ENCODE assay signal across 21 cellular contexts in the genomic region with DNA sequence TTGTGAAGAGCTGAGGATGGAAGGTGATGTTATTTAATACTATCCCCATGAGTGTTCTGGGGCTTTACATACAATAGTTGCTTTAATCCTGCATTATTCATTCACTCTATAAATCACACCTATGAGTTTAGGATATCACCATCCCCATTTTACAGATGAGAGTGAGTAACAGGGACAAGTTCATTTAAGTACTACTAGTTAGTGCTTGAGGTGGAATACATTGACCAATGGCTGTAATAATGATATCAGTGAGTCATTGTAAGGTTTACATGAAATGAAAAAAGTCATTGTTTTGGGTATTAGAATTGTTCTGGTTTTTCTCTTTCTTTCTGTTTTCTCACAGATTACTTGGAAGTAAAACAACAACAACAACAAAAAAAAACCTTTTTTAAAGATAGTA. TPM values are rescaled to one million over a fixed set of nuclear protein-coding genes. Genes with fewer than 3 reads are reported as not detected.
DNase-seq lines count a peak whose midpoint lies in the region; ATAC-seq, FAIRE-seq and TF ChIP-seq lines count a peak whose summit lies in the region.
"Had no signal": no experiment of that assay in that cellular context is flagged by ENCODE, and none has a peak within 500 bp of the region (broad histone marks: within the 10 kb centered on the region; RNA-seq: fewer than 3 reads in every experiment).

No MANE protein-coding gene starts in this region.

- dilution Hi-C loops in keratinocyte (cut with MboI; ENCODE audit: extremely low pct_ligation_motif_present, low sequenced_read_pairs), result no loop called here

- peaks cover 4 to 5% of the 10 kb centered on the region in 2 experiments for H3K36me3 ChIP-seq in keratinocyte (ENCODE audit: control insufficient read depth in 2 of 2, extremely low read depth in 1 of 2, insufficient read depth in 2 of 2, low read length in 2 of 2)

- H3K4me3 Mint-ChIP-seq in chondrocyte (ENCODE audit: unreplicated experiment), result no peak overlapping the region
- H3K4me3 Mint-ChIP-seq: activated CD4-positive, alpha-beta memory T cell treated with anti-CD3 and anti-CD28 coated beads for 36 hours; activated T-cell treated with anti-CD3 and anti-CD28 coated beads, Interleukin-2, amount 50 U/mL, for 24 hours; CD8-positive, alpha-beta T cell; central memory CD8-positive, alpha-beta T cell had no signal

- peaks cover 15% of the 10 kb centered on the region for H3K9me3 Mint-ChIP-seq in chondrocyte (ENCODE audit: low read depth)

- TF ChIP-seq CTCF in D721Med (IDR thresholded peaks at IDR 0.05; ENCODE audit: insufficient read depth, missing control alignments), result no peak
- no peak for TF ChIP-seq CTCF in chondrocyte (IDR thresholded peaks at IDR 0.05)
- no peak for TF ChIP-seq CTCF in keratinocyte (optimal IDR thresholded peaks at IDR 0.05 in 1 of 3, IDR thresholded peaks at IDR 0.05 in 1 of 3, conservative IDR thresholded peaks at IDR 0.05 in 1 of 3; ENCODE audit: extremely low read depth in 1 of 3, insufficient read depth in 2 of 3, low read length in 3 of 3)

- peaks cover 80% of the 10 kb centered on the region for H3K79me2 ChIP-seq in keratinocyte (ENCODE audit: control insufficient read depth, insufficient read depth, low read length)

- no peak overlapping the region for H2AFZ ChIP-seq in keratinocyte (ENCODE audit: control insufficient read depth, low read length)

- no peaks in the 10 kb centered on the region for H3K27me3 Mint-ChIP-seq in chondrocyte (ENCODE audit: low read depth)

- peaks cover 6% of the 10 kb centered on the region for H4K20me1 ChIP-seq in keratinocyte (ENCODE audit: control insufficient read depth, extremely low read depth, insufficient read depth, low read length)

- H3K9me1 ChIP-seq in keratinocyte (ENCODE audit: control insufficient read depth, extremely low read depth, insufficient read depth, low read length), result no peaks in the 10 kb centered on the region

- peaks cover 10% of the 10 kb centered on the region for H3K9me3 ChIP-seq in keratinocyte (ENCODE audit: control insufficient read depth, low read depth, low read length)

- H3K4me1 Mint-ChIP-seq in chondrocyte (ENCODE audit: low read depth), result peaks cover 35% of the 10 kb centered on the region
- H3K4me1 Mint-ChIP-seq: central memory CD8-positive, alpha-beta T cell had no signal

- FAIRE-seq in D721Med (lab: Jason Lieb, UNC) (peak; percentile 6), keratinocyte (lab: Jason Lieb, UNC) (peak; percentile 17)

- H3K4me2 ChIP-seq in keratinocyte (ENCODE audit: control insufficient read depth, extremely low read depth, insufficient read depth, low read depth, low read length), result no peak overlapping the region

- peaks cover 17% of the 10 kb centered on the region for H3K36me3 Mint-ChIP-seq in chondrocyte (ENCODE audit: low read depth)

- DNase-seq in D721Med (ENCODE audit: insufficient read length, low spot score) (no peak), LHCN-M2 (ENCODE audit: low read depth) (peak; percentile 38), chondrocyte (ENCODE audit: low spot score) (no peak), keratinocyte (ENCODE audit: low read depth, low spot score) (peak; percentile 32), cerebellum (ENCODE audit: low spot score) (no peak), islet precursor cell (no peak), T-helper 1 cell (no peak)
- DNase-seq: activated T-cell treated with anti-CD3 and anti-CD28 coated beads, Interleukin-2, amount 50 U/mL, for 24 hours; CD8-positive, alpha-beta T cell; DMS79; effector memory CD4-positive, alpha-beta T cell; mucosa of descending colon; NCI-H146; RPMI8226; stimulated activated naive CD4-positive, alpha-beta T cell; transverse colon had no signal

- no peak overlapping the region for H3K9ac ChIP-seq in keratinocyte (ENCODE audit: control insufficient read depth, extremely low read depth, insufficient read depth, low read length)

- no peak overlapping the region for H3K4me3 ChIP-seq in keratinocyte (ENCODE audit: control insufficient read depth in 2 of 3, extremely low read depth in 1 of 3, insufficient read depth in 2 of 3, low read depth in 1 of 3, low read length in 3 of 3)
- H3K4me3 ChIP-seq: mucosa of descending colon, right atrium auricular region, transverse colon had no signal

- H3K27me3 ChIP-seq in keratinocyte (ENCODE audit: control insufficient read depth, extremely low read depth, insufficient read depth, low read length), result no peaks in the 10 kb centered on the region
- H3K27me3 ChIP-seq: right atrium auricular region, transverse colon had no signal

- peak overlapping the region; percentile 89 for H3K27ac Mint-ChIP-seq in chondrocyte (ENCODE audit: unreplicated experiment)
- H3K27ac Mint-ChIP-seq: activated CD4-positive, alpha-beta memory T cell treated with anti-CD3 and anti-CD28 coated beads for 36 hours; CD8-positive, alpha-beta T cell had no signal

- no peak overlapping the region for H3K27ac ChIP-seq in keratinocyte (ENCODE audit: control insufficient read depth, insufficient read depth, low read length)
- H3K27ac ChIP-seq: transverse colon had no signal

- no peak for ATAC-seq in GM18868 (IDR thresholded peaks at IDR 0.05; ENCODE audit: unreplicated experiment)
- ATAC-seq: CD8-positive, alpha-beta T cell; left lobe of liver; mucosa of descending colon had no signal

- peaks cover 18% of the 10 kb centered on the region for H3K4me1 ChIP-seq in keratinocyte (ENCODE audit: control insufficient read depth, extremely low read depth, insufficient read depth, low read length)

RNA-seq across cellular contexts. Expression of a gene that starts 42.5 kb away (rescaled TPM):
- 9.3 and 12.4 TPM in 2 replicates for total RNA-seq in LHCN-M2 (2014; rRNA removed)
- 7.0 TPM for polyA plus RNA-seq in LHCN-M2 (2012)
- total RNA-seq in chondrocyte, result 28.7 to 38.2 TPM (median 29.5 TPM) in 3 replicates
- polyA plus RNA-seq in keratinocyte, result 30.6 to 33.5 TPM (median 32.1 TPM) in 3 replicates
- polyA plus RNA-seq in keratinocyte (2011; ENCODE audit: low read depth), result 9.5 TPM
- polyA plus RNA-seq in keratinocyte (2011; cell fraction: cytosol; rRNA removed), result 15.8 and 21.1 TPM in 2 replicates
- polyA plus RNA-seq in keratinocyte (2011; cell fraction: nucleus; rRNA removed), result 68.8 and 75.6 TPM in 2 replicates
- 17.3 and 21.0 TPM in 2 replicates for polyA plus RNA-seq in keratinocyte (2012; ENCODE audit: low replicate concordance)
- polyA minus RNA-seq in keratinocyte, result 47.9 to 95.9 TPM (median 87.9 TPM) in 3 replicates
- 38.4 TPM for polyA minus RNA-seq in keratinocyte (2011; cell fraction: cytosol; rRNA and poly(A)+ RNA removed)
- polyA minus RNA-seq in keratinocyte (2011; cell fraction: nucleus; rRNA and poly(A)+ RNA removed), result 94.2 and 157 TPM in 2 replicates
- total RNA-seq in cerebellum, result 40.3 TPM

Comparison
In these comparisons a context has a peak if more than half of its experiments do, and no peak if none do; other contexts are left out.
1. DNase-seq: peak in LHCN-M2 (single experiment) and keratinocyte (single experiment); none in D721Med (single experiment), chondrocyte (single experiment), cerebellum (single experiment), islet precursor cell (single experiment) and T-helper 1 cell (0 of 5).